28 cellular contexts compared by ENCODE assay signal in the genomic region with DNA sequence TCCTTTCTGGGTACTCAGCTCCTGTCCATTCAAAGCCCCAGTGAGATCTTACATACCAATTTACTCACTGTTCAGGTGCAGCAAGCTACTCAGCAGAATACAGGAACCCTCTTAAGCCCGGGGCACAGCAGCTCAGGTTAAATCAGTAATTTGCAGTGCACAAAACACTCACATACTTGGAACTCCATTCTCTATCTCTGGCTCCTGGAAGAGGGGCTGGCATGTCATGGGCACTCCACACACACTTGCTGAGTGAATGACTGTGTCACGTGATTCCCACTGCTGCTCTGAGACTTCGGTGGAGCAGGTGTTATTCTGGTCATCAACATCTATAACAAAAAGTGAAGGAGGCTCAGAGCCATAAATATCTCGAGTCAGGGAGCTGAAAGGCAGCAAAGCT.
DNase-seq lines count a peak whose midpoint lies in the region; ATAC-seq, FAIRE-seq and TF ChIP-seq lines count a peak whose summit lies in the region.
"Had no signal": no experiment of that assay in that cellular context is flagged by ENCODE, and none has a peak within 500 bp of the region (broad histone marks: within the 10 kb centered on the region; RNA-seq: fewer than 3 reads in every experiment).

No MANE protein-coding gene starts in this region.

- TF ChIP-seq CTCF in OCI-LY3 (IDR thresholded peaks at IDR 0.05; ENCODE audit: low read depth, low read length): no peak

- FAIRE-seq in GM12892 (lab: Jason Lieb, UNC): peak; percentile 9
- FAIRE-seq: colon, GM12891, pancreas had no signal

- H3K27me3 Mint-ChIP-seq in CD8-positive, alpha-beta memory T cell: peaks cover 0 to 3% of the 10 kb centered on the region in 2 donors
- H3K27me3 Mint-ChIP-seq: activated CD4-positive, alpha-beta memory T cell treated with anti-CD3 and anti-CD28 coated beads for 36 hours; activated naive CD4-positive, alpha-beta T cell treated with anti-CD3 and anti-CD28 coated beads, Interleukin-2, amount 50 U/mL, for 24 hours had no signal

- H3K36me3 Mint-ChIP-seq in CD8-positive, alpha-beta memory T cell: no peaks in the 10 kb centered on the region
- H3K36me3 Mint-ChIP-seq: activated CD4-positive, alpha-beta memory T cell treated with anti-CD3 and anti-CD28 coated beads for 36 hours; activated naive CD4-positive, alpha-beta T cell treated with anti-CD3 and anti-CD28 coated beads, Interleukin-2, amount 50 U/mL, for 24 hours; CD14-positive monocyte had no signal

- H3K79me2 ChIP-seq in OCI-LY3 (ENCODE audit: low read length): no peaks in the 10 kb centered on the region

- peaks cover 24% of the 10 kb centered on the region for H3K4me1 ChIP-seq in OCI-LY3 (ENCODE audit: low read length)
- no peaks in the 10 kb centered on the region for H3K4me1 ChIP-seq in CD8-positive, alpha-beta memory T cell (ENCODE audit: insufficient read depth, low read length)
- H3K4me1 ChIP-seq: breast epithelium, spleen had no signal

- no peaks in the 10 kb centered on the region for H3K36me3 ChIP-seq in OCI-LY3 (replicated peaks; ENCODE audit: low read depth, low read length)
- H3K36me3 ChIP-seq in CD8-positive, alpha-beta memory T cell (ENCODE audit: insufficient read depth, low read length): no peaks in the 10 kb centered on the region
- H3K36me3 ChIP-seq: breast epithelium, pancreas, spleen had no signal

- H3K27ac ChIP-seq in OCI-LY3 (ENCODE audit: low read length) (no peak overlapping the region), substantia nigra (ENCODE audit: low read depth, low read length, poor library complexity, severe bottlenecking) (no peak overlapping the region)
- no peak overlapping the region for H3K27ac ChIP-seq in CD8-positive, alpha-beta memory T cell (ENCODE audit: low read depth, low read length)
- H3K27ac ChIP-seq: breast epithelium, pancreas, spleen had no signal

- no peaks in the 10 kb centered on the region for H3K9me3 ChIP-seq in OCI-LY3 (ENCODE audit: insufficient read depth, low read length)
- no peaks in the 10 kb centered on the region for H3K9me3 ChIP-seq in CD8-positive, alpha-beta memory T cell (ENCODE audit: low read length)
- H3K9me3 ChIP-seq: breast epithelium, pancreas, spleen had no signal

- ATAC-seq in GM18511 (IDR thresholded peaks at IDR 0.05; ENCODE audit: unreplicated experiment) (peak; percentile 29), HG02938 (IDR thresholded peaks at IDR 0.05; ENCODE audit: unreplicated experiment) (peak; percentile 13)

- POLR2A ChIA-PET in CD8-positive, alpha-beta memory T cell (lab: Charles Lee): no interaction called here

- H4K20me1 ChIP-seq in OCI-LY3 (ENCODE audit: insufficient read depth, low read length): no peaks in the 10 kb centered on the region

- DNase-seq in GM12892 (ENCODE audit: insufficient read length) (no peak), substantia nigra (lab: John Stamatoyannopoulos, UW) (no peak), NCI-H446 (lab: John Stamatoyannopoulos, UW) (no peak)
- no peak for DNase-seq in CD8-positive, alpha-beta memory T cell
- DNase-seq: activated CD4-positive, alpha-beta memory T cell treated with anti-CD3 and anti-CD28 coated beads for 36 hours; activated CD4-positive, CD25-positive, alpha-beta regulatory T cell; activated CD8-positive, alpha-beta memory T cell treated with anti-CD3 and anti-CD28 coated beads, Interleukin-2, amount 50 U/mL, for 4 hours; amygdala; effector memory CD4-positive, alpha-beta T cell; HCEC 1CT; kidney glomerular epithelial cell; mammary epithelial cell; NCI-H1930; NCI-H345; NCI-H748 treated with DMSO at 0.1 percent for 48 hours; pancreas; retina; spleen; T-helper 1 cell had no signal

- H2AFZ ChIP-seq in OCI-LY3 (ENCODE audit: low read depth, low read length): no peak overlapping the region

- H3K4me3 ChIP-seq in OCI-LY3 (ENCODE audit: low read length): no peak overlapping the region
- no peak overlapping the region for H3K4me3 ChIP-seq in CD8-positive, alpha-beta memory T cell (ENCODE audit: low read length)
- H3K4me3 ChIP-seq: breast epithelium, pancreas, spleen had no signal

- CTCF ChIA-PET in CD8-positive, alpha-beta memory T cell (lab: Charles Lee): no interaction called here

- peaks cover 0 to 4% (median 1%) of the 10 kb centered on the region in 5 donors for H3K9me3 Mint-ChIP-seq in CD8-positive, alpha-beta memory T cell
- H3K9me3 Mint-ChIP-seq: activated CD4-positive, alpha-beta memory T cell treated with anti-CD3 and anti-CD28 coated beads for 36 hours; activated naive CD4-positive, alpha-beta T cell treated with anti-CD3 and anti-CD28 coated beads, Interleukin-2, amount 50 U/mL, for 24 hours; neural crest cell had no signal

- no peak for TF ChIP-seq POLR2A in GM12892 (IDR thresholded peaks at IDR 0.05; ENCODE audit: low read depth, low read length)

- no peak overlapping the region for H3K27ac Mint-ChIP-seq in CD8-positive, alpha-beta memory T cell
- H3K27ac Mint-ChIP-seq: activated CD4-positive, alpha-beta memory T cell treated with anti-CD3 and anti-CD28 coated beads for 36 hours; activated naive CD4-positive, alpha-beta T cell treated with anti-CD3 and anti-CD28 coated beads, Interleukin-2, amount 50 U/mL, for 24 hours had no signal

- no peaks in the 10 kb centered on the region for H3K4me1 Mint-ChIP-seq in CD8-positive, alpha-beta memory T cell
- H3K4me1 Mint-ChIP-seq: activated naive CD4-positive, alpha-beta T cell treated with anti-CD3 and anti-CD28 coated beads, Interleukin-2, amount 50 U/mL, for 24 hours; neural crest cell had no signal

- no peak overlapping the region for H3K4me3 Mint-ChIP-seq in CD8-positive, alpha-beta memory T cell
- H3K4me3 Mint-ChIP-seq: activated CD4-positive, alpha-beta memory T cell treated with anti-CD3 and anti-CD28 coated beads for 36 hours; activated naive CD4-positive, alpha-beta T cell treated with anti-CD3 and anti-CD28 coated beads, Interleukin-2, amount 50 U/mL, for 24 hours; CD14-positive monocyte; neural crest cell had no signal

- H3K9ac ChIP-seq in OCI-LY3 (ENCODE audit: low read length): no peak overlapping the region

- H3K4me2 ChIP-seq in OCI-LY3 (ENCODE audit: low read length): peak overlapping the region; percentile 38

- peaks cover 33% of the 10 kb centered on the region for H3K27me3 ChIP-seq in OCI-LY3 (ENCODE audit: low read depth, low read length)
- H3K27me3 ChIP-seq in CD8-positive, alpha-beta memory T cell (ENCODE audit: insufficient read depth, low read length, poor library complexity, severe bottlenecking): no peaks in the 10 kb centered on the region
- H3K27me3 ChIP-seq: breast epithelium, pancreas, spleen had no signal
